ENCODE assay signal across 12 cellular contexts in the genomic region with DNA sequence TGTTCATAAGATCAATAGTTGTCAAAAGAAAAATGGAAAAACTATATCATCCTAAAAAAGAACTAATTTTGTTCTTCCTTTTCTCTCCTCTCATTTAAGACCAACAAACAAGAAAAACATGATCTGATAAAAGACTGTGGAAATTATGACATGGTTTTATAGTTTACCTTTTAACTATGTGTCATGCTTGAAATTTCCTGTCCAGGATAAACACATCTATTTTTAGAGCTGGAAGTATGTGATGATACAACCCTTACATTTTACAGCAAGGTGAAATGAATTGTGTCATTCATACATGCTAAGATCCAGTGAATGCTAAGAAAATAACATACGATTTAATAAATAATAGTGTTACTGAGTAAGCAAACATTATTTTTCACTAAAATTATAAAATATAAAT.
A peak's percentile ranks its signal among the peaks of the same experiment; 100 is the strongest.
DNase-seq lines count a peak whose midpoint lies in the region; ATAC-seq and TF ChIP-seq lines count a peak whose summit lies in the region.
"Had no signal": no experiment of that assay in that cellular context is flagged by ENCODE, and none has a peak within 500 bp of the region (broad histone marks: within the 10 kb centered on the region; RNA-seq: fewer than 3 reads in every experiment).

No MANE protein-coding gene starts in this region.

- 79 to 80% methylated on average over 1 of the region's 1 CpG for whole genome bisulfite sequencing in transverse colon (ENCODE audit: low coverage in 1 of 2), 2 donors

- H3K4me3 ChIP-seq in AG10803 (ENCODE audit: low read length): no peak overlapping the region
- H3K4me3 ChIP-seq in transverse colon: no peak overlapping the region

- no peak for TF ChIP-seq CTCF in AG10803 (conservative IDR thresholded peaks at IDR 0.05; ENCODE audit: low read length)
- no peak for TF ChIP-seq CTCF in chondrocyte (IDR thresholded peaks at IDR 0.05)
- no peak for TF ChIP-seq CTCF in transverse colon (IDR thresholded peaks at IDR 0.05)

- H3K9me3 Mint-ChIP-seq in chondrocyte (ENCODE audit: low read depth): peaks cover 11% of the 10 kb centered on the region

- H3K4me3 Mint-ChIP-seq in chondrocyte (ENCODE audit: unreplicated experiment): no peak overlapping the region
- H3K4me3 Mint-ChIP-seq: activated naive CD8-positive, alpha-beta T cell treated with anti-CD3 and anti-CD28 coated beads for 36 hours; nephron progenitor cell had no signal

- peak overlapping the region in 1 of 4 donors; percentile 21 for H3K27ac ChIP-seq in transverse colon

- H3K9me3 ChIP-seq in transverse colon: no peaks in the 10 kb centered on the region

- intact Hi-C loops in transverse colon (cut with DNase I; ENCODE audit: low total_unique reads): no loop called here

- no peaks in the 10 kb centered on the region for H3K27me3 Mint-ChIP-seq in chondrocyte (ENCODE audit: low read depth)
- H3K27me3 Mint-ChIP-seq: activated naive CD8-positive, alpha-beta T cell treated with anti-CD3 and anti-CD28 coated beads for 36 hours had no signal

- DNase-seq in AG10803 (ENCODE audit: low read depth) (peak; percentile 6), M059J (ENCODE audit: low read depth) (peak; percentile 90), chondrocyte (ENCODE audit: low spot score) (no peak), non-pigmented ciliary epithelial cell (ENCODE audit: low read depth) (peak; percentile 62), transverse colon (no peak), DMS153 (lab: John Stamatoyannopoulos, UW) (no peak), NCI-H2196 treated with DMSO at 0.1 percent for 48 hours (lab: John Stamatoyannopoulos, UW; ENCODE audit: unreplicated experiment) (no peak)
- DNase-seq: activated naive CD8-positive, alpha-beta T cell treated with anti-CD3 and anti-CD28 coated beads for 36 hours; islet precursor cell; nephron progenitor cell; stimulated activated naive CD4-positive, alpha-beta T cell treated with Interleukin-2 at 50 U/mL for 16 hours had no signal

- H3K4me1 Mint-ChIP-seq in chondrocyte (ENCODE audit: low read depth): peaks cover 27% of the 10 kb centered on the region
- H3K4me1 Mint-ChIP-seq: activated naive CD8-positive, alpha-beta T cell treated with anti-CD3 and anti-CD28 coated beads for 36 hours; nephron progenitor cell had no signal

- in situ Hi-C loops in transverse colon (cut with MboI; ENCODE audit: low pct_ligation_motif_present in 1 of 4, low pct_unique_long_range_greater_than_20kb in 1 of 4, low sequenced_read_pairs in 3 of 4): no loop called here

- peaks cover 16% of the 10 kb centered on the region for H3K36me3 Mint-ChIP-seq in chondrocyte (ENCODE audit: low read depth)
- H3K36me3 Mint-ChIP-seq: activated naive CD8-positive, alpha-beta T cell treated with anti-CD3 and anti-CD28 coated beads for 36 hours had no signal

- H3K4me1 ChIP-seq in transverse colon: peaks cover 0 to 13% (median 2%) of the 10 kb centered on the region in 4 donors

- peak overlapping the region; percentile 54 for H3K27ac Mint-ChIP-seq in chondrocyte (ENCODE audit: unreplicated experiment)
- H3K27ac Mint-ChIP-seq: activated naive CD8-positive, alpha-beta T cell treated with anti-CD3 and anti-CD28 coated beads for 36 hours had no signal

- no peaks in the 10 kb centered on the region for H3K36me3 ChIP-seq in transverse colon

- TF ChIP-seq EP300 in transverse colon (IDR thresholded peaks at IDR 0.05; ENCODE audit: low read depth): no peak

- no peaks in the 10 kb centered on the region for H3K27me3 ChIP-seq in transverse colon

- no peak for ATAC-seq in GM18858 (IDR thresholded peaks at IDR 0.05; ENCODE audit: unreplicated experiment)

- no peak for TF ChIP-seq POLR2A in transverse colon (IDR thresholded peaks at IDR 0.05)

Comparison
In these comparisons a context has a peak if more than half of its experiments do, and no peak if none do; other contexts are left out.
1. DNase-seq: peak in AG10803 (single experiment), M059J (single experiment) and non-pigmented ciliary epithelial cell (single experiment); none in chondrocyte (single experiment), transverse colon (single experiment), DMS153 (single experiment) and NCI-H2196 treated with DMSO at 0.1 percent for 48 hours (single experiment).